ENCODE assay signal across 18 cellular contexts in the genomic region with DNA sequence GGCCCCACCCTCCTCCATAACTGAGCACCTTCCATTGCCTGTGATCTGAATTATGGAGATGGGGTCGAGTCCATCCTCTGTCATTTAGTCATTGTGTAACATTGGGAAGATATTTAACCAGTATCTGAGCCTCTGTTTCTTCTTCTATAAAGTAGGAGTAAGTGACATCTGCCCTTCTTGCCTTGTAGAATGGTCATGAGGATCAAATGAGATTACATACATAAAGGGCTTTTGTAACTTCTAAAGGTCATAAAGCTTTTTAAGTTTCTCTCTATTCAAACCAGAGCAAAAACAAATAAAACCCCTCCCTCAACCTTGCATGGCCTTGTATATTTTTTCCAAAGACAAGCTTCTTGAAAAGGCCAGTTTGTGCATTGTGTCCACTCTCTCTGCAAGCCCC. TPM values are rescaled to one million over a fixed set of nuclear protein-coding genes. Genes with fewer than 3 reads are reported as not detected.
DNase-seq lines count a peak whose midpoint lies in the region; ATAC-seq and TF ChIP-seq lines count a peak whose summit lies in the region.
"Had no signal": no experiment of that assay in that cellular context is flagged by ENCODE, and none has a peak within 500 bp of the region (broad histone marks: within the 10 kb centered on the region; RNA-seq: fewer than 3 reads in every experiment).

No MANE protein-coding gene starts in this region.

- H3K27ac Mint-ChIP-seq in neural progenitor cell = peak overlapping the region; percentile 14
- H3K27ac Mint-ChIP-seq in CD8-positive, alpha-beta memory T cell = no peak overlapping the region
- H3K27ac Mint-ChIP-seq: B cell; CD4-positive, alpha-beta T cell; CD8-positive, alpha-beta T cell had no signal

- no peaks in the 10 kb centered on the region for H3K27me3 Mint-ChIP-seq in neural progenitor cell (ENCODE audit: insufficient read depth, low read depth)
- peaks cover 0 to 7% of the 10 kb centered on the region in 2 donors for H3K27me3 Mint-ChIP-seq in CD8-positive, alpha-beta memory T cell
- H3K27me3 Mint-ChIP-seq: B cell; CD4-positive, alpha-beta T cell had no signal

- H3K36me3 ChIP-seq in neural progenitor cell = no peaks in the 10 kb centered on the region
- no peaks in the 10 kb centered on the region for H3K36me3 ChIP-seq in CD8-positive, alpha-beta memory T cell (ENCODE audit: insufficient read depth, low read length)
- no peaks in the 10 kb centered on the region for H3K36me3 ChIP-seq in left ventricle myocardium inferior
- H3K36me3 ChIP-seq: BLaER1 treated with 17β-estradiol and CSF1 and Interleukin-3, amounts not matched to agents 10 nM and 100 nM had no signal

- H3K9ac ChIP-seq in neural progenitor cell = no peak overlapping the region
- H3K9ac ChIP-seq: BLaER1 treated with 17β-estradiol and CSF1 and Interleukin-3, amounts not matched to agents 10 nM and 100 nM had no signal

- CTCF ChIA-PET in CD8-positive, alpha-beta memory T cell (lab: Charles Lee) = no interaction called here

- H3K9me3 ChIP-seq in neural progenitor cell (ENCODE audit: low read depth) (no peaks in the 10 kb centered on the region), left ventricle myocardium inferior (replicated peaks) (no peaks in the 10 kb centered on the region)
- no peaks in the 10 kb centered on the region for H3K9me3 ChIP-seq in CD8-positive, alpha-beta memory T cell (ENCODE audit: low read length)
- H3K9me3 ChIP-seq: A549; BLaER1 treated with 17β-estradiol and CSF1 and Interleukin-3, amounts not matched to agents 10 nM and 100 nM; Caco-2 had no signal

- H3F3A ChIP-seq in neural progenitor cell (ENCODE audit: low read depth) = peaks cover 26% of the 10 kb centered on the region

- H3K4me3 ChIP-seq in neural progenitor cell (no peak overlapping the region), left ventricle myocardium inferior (no peak overlapping the region)
- H3K4me3 ChIP-seq in CD8-positive, alpha-beta memory T cell (ENCODE audit: low read length) = no peak overlapping the region
- H3K4me3 ChIP-seq: A549; BLaER1 treated with 17β-estradiol and CSF1 and Interleukin-3, amounts not matched to agents 10 nM and 100 nM had no signal

- H3K4me1 ChIP-seq in neural progenitor cell = peaks cover 36% of the 10 kb centered on the region
- no peaks in the 10 kb centered on the region for H3K4me1 ChIP-seq in CD8-positive, alpha-beta memory T cell (ENCODE audit: insufficient read depth, low read length)
- no peaks in the 10 kb centered on the region for H3K4me1 ChIP-seq in left ventricle myocardium inferior
- H3K4me1 ChIP-seq: A549; BLaER1 treated with 17β-estradiol and CSF1 and Interleukin-3, amounts not matched to agents 10 nM and 100 nM; Caco-2 had no signal

- peaks cover 9% of the 10 kb centered on the region for H3K9me3 Mint-ChIP-seq in neural progenitor cell
- H3K9me3 Mint-ChIP-seq in CD8-positive, alpha-beta memory T cell = no peaks in the 10 kb centered on the region
- H3K9me3 Mint-ChIP-seq: CD4-positive, alpha-beta T cell; CD8-positive, alpha-beta T cell had no signal

- no peak overlapping the region for H3K4me3 Mint-ChIP-seq in neural progenitor cell
- no peak overlapping the region for H3K4me3 Mint-ChIP-seq in CD8-positive, alpha-beta memory T cell
- H3K4me3 Mint-ChIP-seq: B cell; CD4-positive, alpha-beta T cell; CD8-positive, alpha-beta T cell had no signal

- H3K4me1 Mint-ChIP-seq in neural progenitor cell = peaks cover 60% of the 10 kb centered on the region
- no peaks in the 10 kb centered on the region for H3K4me1 Mint-ChIP-seq in CD8-positive, alpha-beta memory T cell
- H3K4me1 Mint-ChIP-seq: B cell had no signal

- no peak for ATAC-seq in left lobe of liver
- ATAC-seq: A549; CD8-positive, alpha-beta T cell had no signal

- no peaks in the 10 kb centered on the region for H3K79me2 ChIP-seq in neural progenitor cell (ENCODE audit: low read depth)

- H3K27me3 ChIP-seq in neural progenitor cell (no peaks in the 10 kb centered on the region), left ventricle myocardium inferior (ENCODE audit: low read depth) (no peaks in the 10 kb centered on the region)
- H3K27me3 ChIP-seq in CD8-positive, alpha-beta memory T cell (ENCODE audit: insufficient read depth, low read length, poor library complexity, severe bottlenecking) = no peaks in the 10 kb centered on the region
- H3K27me3 ChIP-seq: BLaER1 treated with 17β-estradiol and CSF1 and Interleukin-3, amounts not matched to agents 10 nM and 100 nM had no signal

- H3K27ac ChIP-seq in neural progenitor cell (no peak overlapping the region), left ventricle myocardium inferior (replicated peaks) (no peak overlapping the region)
- no peak overlapping the region for H3K27ac ChIP-seq in CD8-positive, alpha-beta memory T cell (ENCODE audit: low read depth, low read length)
- H3K27ac ChIP-seq: 22Rv1; A549; BLaER1 treated with 17β-estradiol and CSF1 and Interleukin-3, amounts not matched to agents 10 nM and 100 nM; C4-2B had no signal

- intact Hi-C loops in left ventricle myocardium inferior (cut with micrococcal nuclease) = no loop called here

- POLR2A ChIA-PET in CD8-positive, alpha-beta memory T cell (lab: Charles Lee) = no interaction called here

- no peaks in the 10 kb centered on the region for H4K20me1 ChIP-seq in neural progenitor cell (ENCODE audit: low read depth)
- H4K20me1 ChIP-seq: BLaER1 treated with 17β-estradiol and CSF1 and Interleukin-3, amounts not matched to agents 10 nM and 100 nM had no signal

- no peak for TF ChIP-seq CTCF in neural progenitor cell (IDR thresholded peaks at IDR 0.05)
- no peak for TF ChIP-seq CTCF in left ventricle myocardium inferior (IDR thresholded peaks at IDR 0.05; ENCODE audit: borderline replicate concordance)

- H3K36me3 Mint-ChIP-seq in neural progenitor cell = peaks cover 32% of the 10 kb centered on the region
- H3K36me3 Mint-ChIP-seq in CD8-positive, alpha-beta memory T cell = peaks cover 0 to 5% (median 2%) of the 10 kb centered on the region in 3 donors

- DNase-seq in COLO829 (ENCODE audit: low spot score) (peak; percentile 47), foreskin melanocyte (peak; percentile 75), neural progenitor cell (ENCODE audit: low spot score) (no peak), left ventricle myocardium inferior (no peak), left lobe of liver (ENCODE audit: low spot score) (no peak)
- DNase-seq in CD8-positive, alpha-beta memory T cell = no peak
- DNase-seq: AML-193; Caco-2; Calu3; CD4-positive, alpha-beta T cell; CD8-positive, alpha-beta T cell; DMS79 treated with DMSO at 0.1 percent for 48 hours; GF-D8 had no signal

- H2AFZ ChIP-seq in neural progenitor cell (replicated peaks) = no peak overlapping the region

- no peak overlapping the region for H3K4me2 ChIP-seq in neural progenitor cell
- H3K4me2 ChIP-seq: A549; BLaER1 treated with 17β-estradiol and CSF1 and Interleukin-3, amounts not matched to agents 10 nM and 100 nM had no signal

RNA-seq across cellular contexts. Expression of gene PTX3, which starts 56.9 kb away (rescaled TPM):
- total RNA-seq in neural progenitor cell (ENCODE audit: low replicate concordance) (9.0 and 9.1 TPM in 2 replicates), left ventricle myocardium inferior (0.52 TPM), left lobe of liver (0.23 TPM)
- not detected for total RNA-seq in CD8-positive, alpha-beta memory T cell
- polyA plus RNA-seq in CD8-positive, alpha-beta memory T cell = 0.10 TPM
- total RNA-seq: Caco-2; CD8-positive, alpha-beta T cell had no signal

Comparison
In these comparisons a context has a peak if more than half of its experiments do, and no peak if none do; other contexts are left out.
1. DNase-seq: peak in COLO829 (single experiment) and foreskin melanocyte (single experiment); none in neural progenitor cell (single experiment), CD8-positive, alpha-beta memory T cell (0 of 5), left ventricle myocardium inferior (single experiment) and left lobe of liver (single experiment).